In genomic region chr5:119271758-119272730, GRCh38 we compare ENCODE assay signal across 1 cellular context.
TF ChIP-seq lines count a peak whose summit lies in the region.

No MANE protein-coding gene starts in this region.

TF ChIP-seq in HEK293, 187 proteins besides CTCF, POLR2A, EP300 and RAD21 (continued from another document):
- TF ChIP-seq IKZF3 (tag by site-specific recombination; IDR thresholded peaks at IDR 0.05), result no peak
- no peak for TF ChIP-seq ZNF843 (tag by site-specific recombination; IDR thresholded peaks at IDR 0.05)
- TF ChIP-seq PRDM10 (tag by site-specific recombination; IDR thresholded peaks at IDR 0.05), result no peak
- no peak for TF ChIP-seq ZNF623 (tag by site-specific recombination; IDR thresholded peaks at IDR 0.05)
- TF ChIP-seq ZNF830 (tag by site-specific recombination; IDR thresholded peaks at IDR 0.05; ENCODE audit: low read depth), result no peak
- no peak for TF ChIP-seq ZNF24 (tag by site-specific recombination; IDR thresholded peaks at IDR 0.05)
- TF ChIP-seq ZBTB7A (tag by site-specific recombination; IDR thresholded peaks at IDR 0.05; ENCODE audit: low read depth), result no peak
- no peak for TF ChIP-seq ZNF23 (tag by site-specific recombination; IDR thresholded peaks at IDR 0.05; ENCODE audit: borderline replicate concordance)
- TF ChIP-seq ZNF112 (tag by site-specific recombination; IDR thresholded peaks at IDR 0.05), result no peak
- no peak for TF ChIP-seq ZFP37 (tag by site-specific recombination; IDR thresholded peaks at IDR 0.05)
- no peak for TF ChIP-seq ZBTB17 (tag by site-specific recombination; IDR thresholded peaks at IDR 0.05)
- TF ChIP-seq ZNF211 (tag by site-specific recombination; IDR thresholded peaks at IDR 0.05; ENCODE audit: low read depth), result no peak
- TF ChIP-seq ZFP3 (tag by site-specific recombination; IDR thresholded peaks at IDR 0.05; ENCODE audit: low read depth), result no peak
- no peak for TF ChIP-seq ZNF10 (tag by site-specific recombination; IDR thresholded peaks at IDR 0.05)
- no peak for TF ChIP-seq ZNF560 (tag by site-specific recombination; IDR thresholded peaks at IDR 0.05; ENCODE audit: borderline replicate concordance)
- TF ChIP-seq SCRT2 (tag by site-specific recombination; IDR thresholded peaks at IDR 0.05), result 0 out of 2 replicates have a peak, but pooled peaks have one; percentile 14
- TF ChIP-seq ZNF664 (tag by site-specific recombination; IDR thresholded peaks at IDR 0.05), result peak; percentile 54
- no peak for TF ChIP-seq ZNF488 (tag by site-specific recombination; IDR thresholded peaks at IDR 0.05)
- no peak for TF ChIP-seq SCRT1 (tag by site-specific recombination; IDR thresholded peaks at IDR 0.05; ENCODE audit: borderline replicate concordance)
- TF ChIP-seq ZNF549 (tag by site-specific recombination; IDR thresholded peaks at IDR 0.05), result peak; percentile 99
